2 cellular contexts compared by ENCODE assay signal in the genomic region with DNA sequence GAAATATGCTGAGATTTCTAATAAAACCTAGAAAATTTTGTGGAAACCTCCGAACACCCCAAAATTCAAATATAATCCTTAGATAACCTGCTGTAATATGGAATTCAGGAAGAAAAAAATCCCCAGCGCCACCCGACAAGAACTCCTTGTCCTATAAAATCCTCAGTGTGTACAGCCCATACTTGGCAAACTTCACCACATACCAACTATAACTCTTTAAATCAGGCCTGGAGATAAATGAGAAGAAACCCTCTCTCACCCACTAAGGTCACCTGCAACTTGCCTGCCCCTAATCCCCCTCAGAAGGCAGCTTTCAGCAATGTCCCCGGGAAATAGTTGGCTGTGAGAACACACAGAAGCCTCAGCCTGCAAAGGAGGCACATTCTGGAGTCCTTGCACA.
TF ChIP-seq lines count a peak whose summit lies in the region.

No MANE protein-coding gene starts in this region.

TF ChIP-seq in HCT116, 20 proteins besides CTCF, POLR2A, EP300 and RAD21:
- TF ChIP-seq, protein P1, sequence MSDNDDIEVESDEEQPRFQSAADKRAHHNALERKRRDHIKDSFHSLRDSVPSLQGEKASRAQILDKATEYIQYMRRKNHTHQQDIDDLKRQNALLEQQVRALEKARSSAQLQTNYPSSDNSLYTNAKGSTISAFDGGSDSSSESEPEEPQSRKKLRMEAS (IDR thresholded peaks at IDR 0.05): no peak
- TF ChIP-seq EGR1 (IDR thresholded peaks at IDR 0.05; ENCODE audit: low read depth) (no peak), JUND (IDR thresholded peaks at IDR 0.05) (no peak), EZH2phosphoT487 (IDR thresholded peaks at IDR 0.05; ENCODE audit: borderline replicate concordance) (no peak), SRF (IDR thresholded peaks at IDR 0.05; ENCODE audit: low read depth) (no peak), CBX3 (IDR thresholded peaks at IDR 0.05; ENCODE audit: low read depth) (no peak), FOSL1 (IDR thresholded peaks at IDR 0.05; ENCODE audit: low read depth) (no peak), EZH2 (IDR thresholded peaks at IDR 0.05) (no peak), ELF1 (IDR thresholded peaks at IDR 0.05; ENCODE audit: borderline replicate concordance, low read depth) (no peak), POLR2AphosphoS5 (IDR thresholded peaks at IDR 0.05; ENCODE audit: low read depth, low read length) (no peak), SIN3A (IDR thresholded peaks at IDR 0.05; ENCODE audit: low read depth) (no peak)
- TF ChIP-seq, protein P2, sequence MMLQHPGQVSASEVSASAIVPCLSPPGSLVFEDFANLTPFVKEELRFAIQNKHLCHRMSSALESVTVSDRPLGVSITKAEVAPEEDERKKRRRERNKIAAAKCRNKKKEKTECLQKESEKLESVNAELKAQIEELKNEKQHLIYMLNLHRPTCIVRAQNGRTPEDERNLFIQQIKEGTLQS (IDR thresholded peaks at IDR 0.05): no peak

TF ChIP-seq in HEK293T, 16 proteins besides CTCF, POLR2A, EP300 and RAD21:
- no peak for TF ChIP-seq CTBP1 (IDR thresholded peaks at IDR 0.05; ENCODE audit: borderline replicate concordance)
- TF ChIP-seq, protein P3, sequence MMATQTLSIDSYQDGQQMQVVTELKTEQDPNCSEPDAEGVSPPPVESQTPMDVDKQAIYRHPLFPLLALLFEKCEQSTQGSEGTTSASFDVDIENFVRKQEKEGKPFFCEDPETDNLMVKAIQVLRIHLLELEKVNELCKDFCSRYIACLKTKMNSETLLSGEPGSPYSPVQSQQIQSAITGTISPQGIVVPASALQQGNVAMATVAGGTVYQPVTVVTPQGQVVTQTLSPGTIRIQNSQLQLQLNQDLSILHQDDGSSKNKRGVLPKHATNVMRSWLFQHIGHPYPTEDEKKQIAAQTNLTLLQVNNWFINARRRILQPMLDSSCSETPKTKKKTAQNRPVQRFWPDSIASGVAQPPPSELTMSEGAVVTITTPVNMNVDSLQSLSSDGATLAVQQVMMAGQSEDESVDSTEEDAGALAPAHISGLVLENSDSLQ (IDR thresholded peaks at IDR 0.05): no peak
